Comparison of ENCODE assay signal across 11 cellular contexts in genomic region chr6:47202638-47203037, GRCh38.
"Had no signal": no experiment of that assay in that cellular context is flagged by ENCODE, and none has a peak within 500 bp of the region (broad histone marks: within the 10 kb centered on the region; RNA-seq: fewer than 3 reads in every experiment).

No MANE protein-coding gene starts in this region.

- FAIRE-seq: endometrium had no signal

- H3K36me3 ChIP-seq: ascending aorta, sigmoid colon, suprapubic skin, upper lobe of right lung had no signal

- H3K27me3 ChIP-seq: ascending aorta, sigmoid colon, suprapubic skin, upper lobe of right lung had no signal

- H3K9me3 ChIP-seq: ascending aorta, sigmoid colon, suprapubic skin, upper lobe of right lung had no signal

- H3K4me3 ChIP-seq: ascending aorta, sigmoid colon, suprapubic skin, upper lobe of right lung had no signal

- ATAC-seq: esophagus mucosa, upper lobe of right lung had no signal

- DNase-seq: activated CD4-positive, alpha-beta memory T cell treated with anti-CD3 and anti-CD28 coated beads, Interleukin-2, amount 10 ng/mL, durations not matched to agents 7 days and 5 days; activated naive CD4-positive, alpha-beta T cell; mammary epithelial cell; nephron progenitor cell; sigmoid colon; stimulated activated CD4-positive, alpha-beta T cell treated with anti-CD3 and anti-CD28 coated beads, Interleukin-12 subunit alpha, Interleukin-12 subunit beta, amount 100 ng/mL, for 4 hours; upper lobe of right lung had no signal

- H3K27ac ChIP-seq: ascending aorta, sigmoid colon, suprapubic skin, upper lobe of right lung had no signal

- H3K4me1 ChIP-seq: ascending aorta, upper lobe of right lung had no signal
